31 cellular contexts compared by ENCODE assay signal in the genomic region with DNA sequence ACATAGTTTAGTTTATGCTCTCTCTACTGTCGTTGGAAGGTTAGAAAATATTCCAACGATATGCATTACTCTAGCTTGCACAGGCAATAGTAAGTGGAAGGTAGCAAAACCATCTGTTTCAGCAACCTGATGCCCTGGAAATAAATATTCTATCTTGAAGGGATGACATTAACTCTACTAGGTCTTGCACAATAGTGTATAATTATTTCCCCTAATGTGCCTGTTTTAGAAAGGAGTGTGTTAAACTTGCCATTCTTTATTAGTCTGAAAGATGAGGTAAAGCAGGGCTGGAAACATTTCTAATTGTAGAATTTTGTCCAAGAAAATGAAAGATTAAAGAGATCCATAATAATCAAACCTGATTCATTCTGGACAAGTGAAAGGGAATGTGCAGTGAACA.
DNase-seq lines count a peak whose midpoint lies in the region; ATAC-seq, FAIRE-seq and TF ChIP-seq lines count a peak whose summit lies in the region.
"Had no signal": no experiment of that assay in that cellular context is flagged by ENCODE, and none has a peak within 500 bp of the region (broad histone marks: within the 10 kb centered on the region; RNA-seq: fewer than 3 reads in every experiment).

No MANE protein-coding gene starts in this region.

- no peak overlapping the region for H3K18ac ChIP-seq in IMR-90 (ENCODE audit: low read depth, low read length)

- H3K9ac ChIP-seq in HepG2 (ENCODE audit: insufficient read depth, low read depth, low read length) = no peak overlapping the region
- no peak overlapping the region for H3K9ac ChIP-seq in IMR-90 (ENCODE audit: low read depth, low read length)
- H3K9ac ChIP-seq: BLaER1; BLaER1 treated with 17β-estradiol and CSF1 and Interleukin-3, amounts not matched to agents 10 nM and 100 nM had no signal

- no peaks in the 10 kb centered on the region for H3K79me1 ChIP-seq in IMR-90 (ENCODE audit: low read depth in 1 of 2, low read length in 2 of 2)

- no peak overlapping the region for H3K27ac ChIP-seq in HepG2 (ENCODE audit: extremely low read length, insufficient read depth, low read length)
- H3K27ac ChIP-seq in right lobe of liver = no peak overlapping the region
- H3K27ac ChIP-seq in IMR-90 (ENCODE audit: insufficient read depth, low read length) = no peak overlapping the region
- H3K27ac ChIP-seq: 22Rv1; A549; BLaER1; BLaER1 treated with 17β-estradiol and CSF1 and Interleukin-3, amounts not matched to agents 10 nM and 100 nM; C4-2B had no signal

- H3K4me1 ChIP-seq in HepG2 (ENCODE audit: insufficient read depth, low read length) = peaks cover 9% of the 10 kb centered on the region
- H3K4me1 ChIP-seq in right lobe of liver = peaks cover 0 to 8% (median 0%) of the 10 kb centered on the region in 4 donors
- H3K4me1 ChIP-seq in IMR-90 (ENCODE audit: control insufficient read depth, insufficient read depth, low read length) = no peaks in the 10 kb centered on the region
- H3K4me1 ChIP-seq: A549; BE2C; BLaER1; BLaER1 treated with 17β-estradiol and CSF1 and Interleukin-3, amounts not matched to agents 10 nM and 100 nM had no signal

- H4K8ac ChIP-seq in IMR-90 (ENCODE audit: low read depth in 2 of 2, low read length in 2 of 2) = no peak overlapping the region

- FAIRE-seq in HepG2 (lab: Jason Lieb, UNC) = no peak
- FAIRE-seq: A204.1, A549, D721Med had no signal

- no peak overlapping the region for H2BK5ac ChIP-seq in IMR-90 (ENCODE audit: low read depth, low read length, poor library complexity, severe bottlenecking)

- TF ChIP-seq EP300 in HepG2 (IDR thresholded peaks at IDR 0.05; ENCODE audit: low read depth in 2 of 2, low read length in 2 of 2) = no peak
- no peak for TF ChIP-seq EP300 in HepG2 (CRISPR knock-in tag; IDR thresholded peaks at IDR 0.05; ENCODE audit: borderline replicate concordance)

- H3K4me3 ChIP-seq in HepG2 (replicated peaks in 1 of 3; ENCODE audit: insufficient read depth in 1 of 3, low read depth in 2 of 3, low read length in 3 of 3) = no peak overlapping the region
- no peak overlapping the region for H3K4me3 ChIP-seq in right lobe of liver
- no peak overlapping the region for H3K4me3 ChIP-seq in IMR-90 (ENCODE audit: insufficient read depth, low read depth, low read length)
- H3K4me3 ChIP-seq: A549; BLaER1; BLaER1 treated with 17β-estradiol and CSF1 and Interleukin-3, amounts not matched to agents 10 nM and 100 nM had no signal

- WGBS in HepG2 (ENCODE audit: low lambda C conversion rate) = 4% methylated on average over 2 of the region's 2 CpGs
- 64% methylated on average over 2 of the region's 2 CpGs for WGBS in right lobe of liver (ENCODE audit: insufficient coverage, low coverage, low lambda C conversion rate, missing lambda C conversion rate)
- WGBS in IMR-90 (ENCODE audit: extremely low coverage in 2 of 2, insufficient read length in 1 of 2), 2 experiments = no CpG with 5 or more reads among the region's 2 CpGs

- no peaks in the 10 kb centered on the region for H3K9me1 ChIP-seq in IMR-90 (ENCODE audit: insufficient read depth, low read length)

- H3K23ac ChIP-seq in IMR-90 (ENCODE audit: low read depth, low read length) = no peak overlapping the region

- no peak overlapping the region for H2BK120ac ChIP-seq in IMR-90 (ENCODE audit: low read depth, low read length)

- DNase-seq in HepG2 (ENCODE audit: low spot score) (no peak), right lobe of liver (no peak), IMR-90 (no peak), dermis blood vessel endothelial cell (no peak)
- DNase-seq: 8988T; ACHN; AML-193; BE2C; C1 segment of cervical spinal cord; Caco-2; Calu3; CD4-positive, alpha-beta memory T cell; CD4-positive, alpha-beta T cell; CD4-positive, CD25-positive, alpha-beta regulatory T cell; CD8-positive, alpha-beta memory T cell; CD8-positive, alpha-beta T cell; COR-L47; DMS 273 treated with DMSO at 0.1 percent for 48 hours; DMS153; DMS53; DMS79; DMS79 treated with DMSO at 0.1 percent for 48 hours; DND-41; EL had no signal

- dilution Hi-C loops in IMR-90 (cut with HindIII; ENCODE audit: low sequenced_read_pairs, unreplicated experiment) = no loop called here

- TF ChIP-seq CTCF in HepG2 (CRISPR knock-in tag; IDR thresholded peaks at IDR 0.05) (no peak), right lobe of liver (IDR thresholded peaks at IDR 0.05) (no peak), IMR-90 (conservative IDR thresholded peaks at IDR 0.05; ENCODE audit: low read depth, low read length) (no peak)

- TF ChIP-seq RAD21 in HepG2 (CRISPR knock-in tag; IDR thresholded peaks at IDR 0.05) (no peak), IMR-90 (IDR thresholded peaks at IDR 0.05; ENCODE audit: low read length) (no peak)

- BruUV-seq in HepG2 (replicated peaks; lab: Mats Ljungman, UMichigan) (no TSS peak), IMR-90 (replicated peaks; lab: Mats Ljungman, UMichigan) (no TSS peak)

- H4K91ac ChIP-seq in IMR-90 (ENCODE audit: insufficient read depth, low read depth, low read length) = no peak overlapping the region

- intact Hi-C loops in HepG2 (cut with micrococcal nuclease; ENCODE audit: unreplicated experiment) = no loop called here
- intact Hi-C loops in right lobe of liver (cut with DNase I) = no loop called here
- intact Hi-C loops in IMR-90 (cut with micrococcal nuclease) = no loop called here

- ATAC-seq in HepG2 (no peak), right lobe of liver (no peak), IMR-90 (ENCODE audit: low read depth) (no peak)
- ATAC-seq: A549; CD8-positive, alpha-beta T cell had no signal

- H3K4me2 ChIP-seq in HepG2 (ENCODE audit: low read depth, low read length) (no peak overlapping the region), IMR-90 (ENCODE audit: low read depth, low read length) (no peak overlapping the region)
- H3K4me2 ChIP-seq: A549; BLaER1; BLaER1 treated with 17β-estradiol and CSF1 and Interleukin-3, amounts not matched to agents 10 nM and 100 nM had no signal

- no peaks in the 10 kb centered on the region for H3K9me3 ChIP-seq in HepG2 (ENCODE audit: low read length)
- no peaks in the 10 kb centered on the region for H3K9me3 ChIP-seq in right lobe of liver
- no peaks in the 10 kb centered on the region for H3K9me3 ChIP-seq in IMR-90 (ENCODE audit: control insufficient read depth, insufficient read depth, low read length)
- H3K9me3 ChIP-seq: A549; BE2C; BLaER1; BLaER1 treated with 17β-estradiol and CSF1 and Interleukin-3, amounts not matched to agents 10 nM and 100 nM; Caco-2 had no signal

- H2BK20ac ChIP-seq in IMR-90 (ENCODE audit: low read depth, low read length) = no peak overlapping the region

- H3K79me2 ChIP-seq in HepG2 (ENCODE audit: insufficient read depth, low read length) = no peaks in the 10 kb centered on the region

- TF ChIP-seq POLR2A in HepG2 (IDR thresholded peaks at IDR 0.05; ENCODE audit: insufficient read depth in 1 of 2, low read depth in 2 of 2, low read length in 2 of 2) (no peak), right lobe of liver (IDR thresholded peaks at IDR 0.05) (no peak), IMR-90 (IDR thresholded peaks at IDR 0.05; ENCODE audit: low read depth, low read length) (no peak)

- H2AK5ac ChIP-seq in IMR-90 (ENCODE audit: low read depth, low read length) = no peak overlapping the region

- POLR2A ChIA-PET in HepG2 (lab: Yijun Ruan, JAX) (no interaction called here), IMR-90 (lab: Charles Lee; ENCODE audit: unreplicated experiment) (interaction anchor here (0.6 kb wide), 1 partner anchor 197 kb away, joined by 13 read pairs; no protein-coding TSS in a partner anchor)

- H4K20me1 ChIP-seq in HepG2 (ENCODE audit: insufficient read depth, low read length) (no peaks in the 10 kb centered on the region), IMR-90 (ENCODE audit: insufficient read depth, low read length) (no peaks in the 10 kb centered on the region)
- H4K20me1 ChIP-seq: BLaER1; BLaER1 treated with 17β-estradiol and CSF1 and Interleukin-3, amounts not matched to agents 10 nM and 100 nM had no signal

- H3K27me3 ChIP-seq in HepG2 (ENCODE audit: control insufficient read depth in 1 of 2, insufficient read depth in 2 of 2, low read length in 2 of 2) = no peaks in the 10 kb centered on the region
- no peaks in the 10 kb centered on the region for H3K27me3 ChIP-seq in right lobe of liver
- no peaks in the 10 kb centered on the region for H3K27me3 ChIP-seq in IMR-90 (ENCODE audit: control insufficient read depth, insufficient read depth, low read length)
- H3K27me3 ChIP-seq: BLaER1; BLaER1 treated with 17β-estradiol and CSF1 and Interleukin-3, amounts not matched to agents 10 nM and 100 nM had no signal

- no peak overlapping the region for H2AK9ac ChIP-seq in IMR-90 (replicated peaks; ENCODE audit: low read depth, low read length, poor library complexity)

- H4K5ac ChIP-seq in IMR-90 (ENCODE audit: low read depth, low read length) = no peak overlapping the region

- no peak overlapping the region for H3K56ac ChIP-seq in IMR-90 (ENCODE audit: extremely low read depth, insufficient read depth, low read length)

- H2BK15ac ChIP-seq in IMR-90 (ENCODE audit: low read depth, low read length) = no peak overlapping the region

- H2AFZ ChIP-seq in HepG2 (ENCODE audit: low read length) = no peak overlapping the region
- H2AFZ ChIP-seq in IMR-90 (replicated peaks; ENCODE audit: low read length, poor library complexity) = no peak overlapping the region

- in situ Hi-C loops in HepG2 (cut with HindIII; ENCODE audit: extremely low pct_ligation_motif_present, low pct_unique_long_range_greater_than_20kb) = no loop called here
- in situ Hi-C loops in IMR-90 (cut with MboI; ENCODE audit: low sequenced_read_pairs) = no loop called here

- no peak overlapping the region for H3K14ac ChIP-seq in IMR-90 (replicated peaks; ENCODE audit: low read depth, low read length)

- no peak overlapping the region for H3K4ac ChIP-seq in IMR-90 (ENCODE audit: low read depth, low read length)

- H3K36me3 ChIP-seq in HepG2 (replicated peaks in 1 of 2; ENCODE audit: control insufficient read depth in 1 of 2, insufficient read depth in 2 of 2, low read length in 2 of 2) (no peaks in the 10 kb centered on the region), right lobe of liver (no peaks in the 10 kb centered on the region), IMR-90 (ENCODE audit: control insufficient read depth, insufficient read depth, low read length) (no peaks in the 10 kb centered on the region)
- H3K36me3 ChIP-seq: BE2C; BLaER1; BLaER1 treated with 17β-estradiol and CSF1 and Interleukin-3, amounts not matched to agents 10 nM and 100 nM had no signal

- CTCF ChIA-PET in HepG2 (lab: Yijun Ruan, JAX; ENCODE audit: low intra/inter-chr PET ratio, low total read pairs) (no interaction called here), IMR-90 (lab: Yijun Ruan, JAX) (no interaction called here)

TF ChIP-seq in HepG2, 621 proteins besides CTCF, POLR2A, EP300 and RAD21 (continues in another document):
- TF ChIP-seq KDM5A (IDR thresholded peaks at IDR 0.05; ENCODE audit: borderline replicate concordance, low read length) (no peak), ZNF775 (CRISPR knock-in tag; IDR thresholded peaks at IDR 0.05; ENCODE audit: borderline replicate concordance) (no peak), PHF8 (CRISPR knock-in tag; IDR thresholded peaks at IDR 0.05) (no peak)

TF ChIP-seq in IMR-90, 13 proteins besides CTCF, POLR2A, EP300 and RAD21 (continues in another document):
- no peak for TF ChIP-seq MXI1 (IDR thresholded peaks at IDR 0.05; ENCODE audit: borderline replicate concordance, low read depth, low read length)
- TF ChIP-seq SMC3 (IDR thresholded peaks at IDR 0.05; ENCODE audit: low read depth, low read length) = no peak
- no peak for TF ChIP-seq MAZ (IDR thresholded peaks at IDR 0.05; ENCODE audit: borderline replicate concordance, low read depth, low read length)
- no peak for TF ChIP-seq CHD1 (IDR thresholded peaks at IDR 0.05; ENCODE audit: low read depth, low read length)
